8 cellular contexts compared by ENCODE assay signal in the genomic region with DNA sequence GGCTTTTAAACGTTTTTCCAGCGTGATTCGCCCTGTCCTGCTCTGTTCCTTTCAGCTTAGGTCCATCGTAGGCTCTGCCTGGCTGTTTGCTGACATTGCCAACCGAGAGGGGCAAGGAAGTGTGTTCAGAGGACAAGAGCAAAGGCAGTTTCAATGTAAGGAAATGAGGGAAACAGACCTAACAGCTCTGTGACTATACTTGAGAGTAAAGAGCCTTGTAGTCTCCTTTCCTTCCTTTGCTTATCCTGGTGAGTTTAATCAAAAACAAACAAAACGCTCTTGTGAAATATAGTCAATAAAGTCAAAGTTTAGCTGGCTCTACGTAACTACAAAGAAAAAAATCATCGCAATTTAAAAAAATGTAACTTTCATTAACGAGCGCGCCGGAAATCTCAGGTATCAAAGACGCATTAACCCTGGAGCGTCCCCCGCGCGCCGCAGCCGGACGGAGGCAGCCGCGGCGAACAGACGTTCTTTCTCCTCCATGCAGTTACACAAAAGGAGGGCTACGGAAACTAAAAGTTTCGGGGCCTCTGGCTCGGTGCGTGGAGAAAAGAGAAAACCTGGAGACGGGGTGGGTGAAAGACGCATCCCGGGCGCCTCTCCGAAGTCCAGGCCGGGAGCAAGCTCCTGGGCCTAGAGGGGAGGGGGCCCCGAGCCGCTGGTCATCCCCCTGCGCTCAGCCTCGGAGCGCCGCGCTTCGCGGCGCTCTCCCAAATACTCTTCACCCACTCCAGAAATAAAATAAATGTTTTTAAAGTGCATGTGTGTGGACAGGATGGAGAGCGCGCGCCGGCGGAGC. TPM values are rescaled to one million over a fixed set of nuclear protein-coding genes. Genes with fewer than 3 reads are reported as not detected.
DNase-seq lines count a peak whose midpoint lies in the region; ATAC-seq and TF ChIP-seq lines count a peak whose summit lies in the region.

No MANE protein-coding gene starts in this region.

- H3K27ac ChIP-seq in HL-60 (replicated peaks) (no peak overlapping the region), prostate gland (peak overlapping the region; percentile 94 to 98), Karpas-422 (ENCODE audit: low read length) (no peak overlapping the region)

- peaks cover 42% of the 10 kb centered on the region for H3K4me1 Mint-ChIP-seq in WTC11

- intact Hi-C loops in cardiac septum (cut with DNase I) (loop anchor here (5.0 to 10.0 kb wide), 3 partner anchors 303 to 493 kb away; no protein-coding TSS in a partner anchor), prostate gland (cut with DNase I) (loop anchor here (5.0 kb wide), 2 partner anchors 122 to 1583 kb away; no protein-coding TSS in a partner anchor)

- TF ChIP-seq POLR2A in prostate gland (IDR thresholded peaks at IDR 0.05), result no peak

- no peaks in the 10 kb centered on the region for H4K20me1 ChIP-seq in Karpas-422 (ENCODE audit: insufficient read depth, low read depth, low read length)

- H3K9me3 ChIP-seq in prostate gland (no peaks in the 10 kb centered on the region), Karpas-422 (ENCODE audit: low read length) (no peaks in the 10 kb centered on the region)

- no peaks in the 10 kb centered on the region for H3K36me3 Mint-ChIP-seq in WTC11

- no peaks in the 10 kb centered on the region for H3K9me2 ChIP-seq in Karpas-422 (replicated peaks; ENCODE audit: insufficient read depth, low read length)

- CTCF ChIA-PET in WTC11 (lab: Charles Lee), result interaction anchor here (0.8 to 1.8 kb wide), 5 partner anchors 19 to 494 kb away, joined by 3 to 7 read pairs (median 3); no protein-coding TSS in a partner anchor

- ATAC-seq in WTC11 (peak; percentile 40), GM21381 (IDR thresholded peaks at IDR 0.05; ENCODE audit: unreplicated experiment) (no peak), GM19324 (IDR thresholded peaks at IDR 0.05; ENCODE audit: low FRiP score, unreplicated experiment) (no peak)

- H3K4me2 ChIP-seq in Karpas-422 (ENCODE audit: low read depth, low read length, poor library complexity, severe bottlenecking), result no peak overlapping the region

- under 1% methylated on average over 49 of the region's 49 CpGs for WGBS in prostate gland

- H3K4me1 ChIP-seq in prostate gland (replicated peaks), result no peaks in the 10 kb centered on the region
- H3K4me1 ChIP-seq in Karpas-422 (ENCODE audit: low read length), result no peaks in the 10 kb centered on the region

- no peaks in the 10 kb centered on the region for H3K36me3 ChIP-seq in prostate gland
- H3K36me3 ChIP-seq in Karpas-422 (ENCODE audit: insufficient read depth, low read length), result no peaks in the 10 kb centered on the region

- H3K79me2 ChIP-seq in Karpas-422 (ENCODE audit: low read length), result no peaks in the 10 kb centered on the region

- H3K9me3 Mint-ChIP-seq in WTC11, result no peaks in the 10 kb centered on the region

- H3K27ac Mint-ChIP-seq in WTC11, result peak overlapping the region; percentile 98

- no peaks in the 10 kb centered on the region for H3K27me3 Mint-ChIP-seq in WTC11 (ENCODE audit: low read depth)

- POLR2A ChIA-PET in WTC11 (lab: Charles Lee), result interaction anchor here (0.6 to 1.2 kb wide), 7 partner anchors 9 to 1550 kb away, joined by 3 to 4 read pairs (median 3); no protein-coding TSS in a partner anchor

- H3K9ac ChIP-seq in Karpas-422 (ENCODE audit: low read length), result no peak overlapping the region

- DNase-seq in AG09309 (ENCODE audit: low read depth) (no peak), HL-60 (ENCODE audit: low read depth in 1 of 2, low spot score in 1 of 2) (no peak), WTC11 (ENCODE audit: low spot score) (peak; percentile 72), cardiac septum (ENCODE audit: low spot score) (peak; percentile 77), prostate gland (ENCODE audit: low spot score) (peak; percentile 64), Karpas-422 (no peak)

- TF ChIP-seq CTCF in AG09309 (IDR thresholded peaks at IDR 0.05; ENCODE audit: control insufficient read depth, insufficient read depth, low read depth, low read length, missing control alignments) (no peak), HL-60 (IDR thresholded peaks at IDR 0.05; ENCODE audit: insufficient read depth, low read length) (no peak), WTC11 (IDR thresholded peaks at IDR 0.05) (no peak), prostate gland (IDR thresholded peaks at IDR 0.05) (no peak)

- no peak overlapping the region for H2AFZ ChIP-seq in Karpas-422 (ENCODE audit: low read length)

- H3K4me3 Mint-ChIP-seq in WTC11, result peak overlapping the region; percentile 84

- H3K27me3 ChIP-seq in HL-60 (ENCODE audit: insufficient read depth, poor library complexity, severe bottlenecking) (peaks cover 55% of the 10 kb centered on the region), prostate gland (replicated peaks; ENCODE audit: insufficient read depth) (no peaks in the 10 kb centered on the region), Karpas-422 (ENCODE audit: low read length) (no peaks in the 10 kb centered on the region)

- peak overlapping the region; percentile 97 for H3K4me3 ChIP-seq in AG09309 (ENCODE audit: control insufficient read depth, low read depth, low read length)
- H3K4me3 ChIP-seq in HL-60 (replicated peaks; ENCODE audit: insufficient read depth, low read length), result peak overlapping the region; percentile 39
- peak overlapping the region; percentile 64 to 68 for H3K4me3 ChIP-seq in prostate gland
- H3K4me3 ChIP-seq in Karpas-422 (ENCODE audit: low read length), result no peak overlapping the region

TF ChIP-seq in WTC11, 78 proteins besides CTCF, POLR2A, EP300 and RAD21:
- TF ChIP-seq, protein P1, sequence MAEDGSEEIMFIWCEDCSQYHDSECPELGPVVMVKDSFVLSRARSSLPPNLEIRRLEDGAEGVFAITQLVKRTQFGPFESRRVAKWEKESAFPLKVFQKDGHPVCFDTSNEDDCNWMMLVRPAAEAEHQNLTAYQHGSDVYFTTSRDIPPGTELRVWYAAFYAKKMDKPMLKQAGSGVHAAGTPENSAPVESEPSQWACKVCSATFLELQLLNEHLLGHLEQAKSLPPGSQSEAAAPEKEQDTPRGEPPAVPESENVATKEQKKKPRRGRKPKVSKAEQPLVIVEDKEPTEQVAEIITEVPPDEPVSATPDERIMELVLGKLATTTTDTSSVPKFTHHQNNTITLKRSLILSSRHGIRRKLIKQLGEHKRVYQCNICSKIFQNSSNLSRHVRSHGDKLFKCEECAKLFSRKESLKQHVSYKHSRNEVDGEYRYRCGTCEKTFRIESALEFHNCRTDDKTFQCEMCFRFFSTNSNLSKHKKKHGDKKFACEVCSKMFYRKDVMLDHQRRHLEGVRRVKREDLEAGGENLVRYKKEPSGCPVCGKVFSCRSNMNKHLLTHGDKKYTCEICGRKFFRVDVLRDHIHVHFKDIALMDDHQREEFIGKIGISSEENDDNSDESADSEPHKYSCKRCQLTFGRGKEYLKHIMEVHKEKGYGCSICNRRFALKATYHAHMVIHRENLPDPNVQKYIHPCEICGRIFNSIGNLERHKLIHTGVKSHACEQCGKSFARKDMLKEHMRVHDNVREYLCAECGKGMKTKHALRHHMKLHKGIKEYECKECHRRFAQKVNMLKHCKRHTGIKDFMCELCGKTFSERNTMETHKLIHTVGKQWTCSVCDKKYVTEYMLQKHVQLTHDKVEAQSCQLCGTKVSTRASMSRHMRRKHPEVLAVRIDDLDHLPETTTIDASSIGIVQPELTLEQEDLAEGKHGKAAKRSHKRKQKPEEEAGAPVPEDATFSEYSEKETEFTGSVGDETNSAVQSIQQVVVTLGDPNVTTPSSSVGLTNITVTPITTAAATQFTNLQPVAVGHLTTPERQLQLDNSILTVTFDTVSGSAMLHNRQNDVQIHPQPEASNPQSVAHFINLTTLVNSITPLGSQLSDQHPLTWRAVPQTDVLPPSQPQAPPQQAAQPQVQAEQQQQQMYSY (CRISPR knock-in tag; IDR thresholded peaks at IDR 0.05), result peak; percentile 97
- TF ChIP-seq JUN (CRISPR knock-in tag; IDR thresholded peaks at IDR 0.05) (no peak), CBFB (CRISPR knock-in tag; IDR thresholded peaks at IDR 0.05; ENCODE audit: low read depth) (no peak)

RNA-seq across cellular contexts. Expression of a gene that starts 0.6 kb away (rescaled TPM):
- total RNA-seq in WTC11 (2021) (71.6 to 81.8 TPM (median 80.2 TPM) in 3 replicates), cardiac septum (33.3 TPM), prostate gland (10 to 100 TPM; 34.0 to 54.0 TPM)
- total RNA-seq in Karpas-422 (2014; rRNA removed; shearing (Covaris generic); ENCODE audit: low replicate concordance), result not detected in 2 replicates

Comparison
In these comparisons a context has a peak if more than half of its experiments do, and no peak if none do; other contexts are left out.
1. DNase-seq: peak in WTC11 (single experiment), cardiac septum (single experiment) and prostate gland (single experiment); none in AG09309 (single experiment), HL-60 (0 of 2) and Karpas-422 (single experiment).
2. H3K27ac ChIP-seq: peak in prostate gland (2 of 2); none in HL-60 (single experiment) and Karpas-422 (single experiment).
3. RNA of a gene that starts 0.6 kb away (total RNA-seq): 71.6 to 81.8 TPM in WTC11, 34.0 to 54.0 TPM in prostate gland and 33.3 TPM in cardiac septum (single experiment); not detected in Karpas-422; every median in the first group is over 10 times any median in the second.